8 cellular contexts compared by ENCODE assay signal in genomic region chr5:138632900-138633489, GRCh38. TPM values are rescaled to one million over a fixed set of nuclear protein-coding genes. Genes with fewer than 3 reads are reported as not detected.
DNase-seq lines count a peak whose midpoint lies in the region; ATAC-seq and TF ChIP-seq lines count a peak whose summit lies in the region.

No MANE protein-coding gene starts in this region.

- DNase-seq in AG09309 (ENCODE audit: low read depth), result no peak
- peak; percentile 63 for DNase-seq in GM13976 (ENCODE audit: low spot score)
- peak; percentile 51 to 71 for DNase-seq in SJCRH30
- DNase-seq in esophagus squamous epithelium (lab: John Stamatoyannopoulos, UW), result no peak
- peak in 2 of 3 donors; percentile 47 to 57 for DNase-seq in mucosa of descending colon
- no peak for DNase-seq in activated T-cell treated with anti-CD3 and anti-CD28 coated beads, Interleukin-2, amount 50 U/mL, for 1 hour
- no peak for DNase-seq in activated CD4-positive, CD25-positive, alpha-beta regulatory T cell treated with anti-CD3 and anti-CD28 coated beads, Interleukin-2, amount 50 U/mL, for 72 hours

- no peak overlapping the region for H3K27ac ChIP-seq in SJCRH30
- H3K27ac ChIP-seq in esophagus squamous epithelium, result no peak overlapping the region

- no peak for TF ChIP-seq POLR2A in esophagus squamous epithelium (IDR thresholded peaks at IDR 0.05)

- no peak overlapping the region for H3K4me3 ChIP-seq in AG09309 (ENCODE audit: control insufficient read depth, low read depth, low read length)
- no peak overlapping the region for H3K4me3 ChIP-seq in SJCRH30
- no peak overlapping the region for H3K4me3 ChIP-seq in esophagus squamous epithelium
- H3K4me3 ChIP-seq in mucosa of descending colon, result no peak overlapping the region

- 57 to 62% methylated on average over 7 to 15 of the region's 17 CpGs for WGBS in esophagus squamous epithelium, 2 donors

- intact Hi-C loops in esophagus squamous epithelium (cut with DNase I), result no loop called here
- intact Hi-C loops in mucosa of descending colon (cut with DNase I, micrococcal nuclease), result no loop called here

- H3K36me3 ChIP-seq in SJCRH30, result no peaks in the 10 kb centered on the region
- H3K36me3 ChIP-seq in esophagus squamous epithelium, result no peaks in the 10 kb centered on the region
- no peaks in the 10 kb centered on the region for H3K36me3 ChIP-seq in mucosa of descending colon (ENCODE audit: low read depth)

- no peaks in the 10 kb centered on the region for H3K27me3 ChIP-seq in SJCRH30
- H3K27me3 ChIP-seq in esophagus squamous epithelium, result no peaks in the 10 kb centered on the region

- ATAC-seq in mucosa of descending colon (peak; percentile 79), HG02588 (IDR thresholded peaks at IDR 0.05; ENCODE audit: unreplicated experiment) (no peak)

- peak; percentile 42 for TF ChIP-seq CTCF in AG09309 (IDR thresholded peaks at IDR 0.05; ENCODE audit: control insufficient read depth, insufficient read depth, low read depth, low read length, missing control alignments)
- peak; percentile 45 for TF ChIP-seq CTCF in GM13976 (IDR thresholded peaks at IDR 0.05; ENCODE audit: borderline replicate concordance, control extremely low read depth, extremely low read depth, insufficient read depth, missing control alignments)
- TF ChIP-seq CTCF in esophagus squamous epithelium (IDR thresholded peaks at IDR 0.05), result peak in 5 of 6 experiments; percentile 31 to 55 (median 41)
- TF ChIP-seq CTCF in mucosa of descending colon (IDR thresholded peaks at IDR 0.05), result no peak

- H3K9me3 ChIP-seq in SJCRH30 (replicated peaks) (no peaks in the 10 kb centered on the region), esophagus squamous epithelium (no peaks in the 10 kb centered on the region), mucosa of descending colon (no peaks in the 10 kb centered on the region)

- in situ Hi-C loops in GM13976 (cut with MboI; ENCODE audit: low sequenced_read_pairs, unreplicated experiment), result no loop called here

- peaks cover 9% of the 10 kb centered on the region; the same call in 1 of the 2 replicates for H3K4me1 ChIP-seq in SJCRH30
- H3K4me1 ChIP-seq in esophagus squamous epithelium, result peaks cover 8 to 20% (median 10%) of the 10 kb centered on the region in 3 donors
- no peaks in the 10 kb centered on the region for H3K4me1 ChIP-seq in mucosa of descending colon (ENCODE audit: low read depth)

RNA-seq across cellular contexts. Expression of gene HSPA9, which starts 57.8 kb away (rescaled TPM):
- 368 and 385 TPM in 2 replicates for total RNA-seq in SJCRH30 (2014; rRNA removed; shearing (Covaris generic))
- total RNA-seq in esophagus squamous epithelium (100 to 1,000 TPM; 185 to 354 (median 279) TPM), mucosa of descending colon (100 to 1,000 TPM; 170 to 182 (median 173) TPM)

Comparison
In these comparisons a context has a peak if more than half of its experiments do, and no peak if none do; other contexts are left out.
1. DNase-seq: peak in GM13976 (single experiment), SJCRH30 (2 of 2) and mucosa of descending colon (2 of 3); none in AG09309 (single experiment), esophagus squamous epithelium (single experiment), activated T-cell treated with anti-CD3 and anti-CD28 coated beads, Interleukin-2, amount 50 U/mL, for 1 hour (single experiment) and activated CD4-positive, CD25-positive, alpha-beta regulatory T cell treated with anti-CD3 and anti-CD28 coated beads, Interleukin-2, amount 50 U/mL, for 72 hours (single experiment).